ENCODE assay signal across 1 cellular context in the genomic region with DNA sequence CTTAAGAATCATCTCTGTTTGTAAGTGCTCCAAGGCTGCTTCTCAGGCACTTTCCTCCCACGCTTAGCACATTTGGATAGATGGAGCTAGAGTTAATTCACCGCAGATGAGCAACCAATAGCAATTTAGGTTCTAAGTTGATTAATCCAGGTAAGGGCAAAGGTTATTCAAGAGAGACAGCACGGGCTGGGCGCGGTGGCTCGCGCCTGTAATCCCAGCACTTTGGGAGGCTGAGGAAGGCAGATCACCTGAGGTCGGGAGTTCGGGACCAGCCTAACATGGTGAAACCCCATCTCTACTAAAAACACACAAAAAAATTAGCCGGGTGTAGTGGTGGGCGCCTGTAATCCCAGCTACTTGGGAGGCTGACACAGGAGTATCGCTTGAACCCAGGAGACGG. TPM values are rescaled to one million over a fixed set of nuclear protein-coding genes. Genes with fewer than 3 reads are reported as not detected.
"Had no signal": no experiment of that assay in that cellular context is flagged by ENCODE, and none has a peak within 500 bp of the region (broad histone marks: within the 10 kb centered on the region; RNA-seq: fewer than 3 reads in every experiment).

No MANE protein-coding gene starts in this region.

RNA-seq across cellular contexts. Expression of a gene that starts 54.5 kb away (rescaled TPM):
- total RNA-seq: vagina had no signal
